Comparison of ENCODE assay signal across 23 cellular contexts in genomic region chr3:190996376-190996775, GRCh38.
DNase-seq lines count a peak whose midpoint lies in the region; ATAC-seq and TF ChIP-seq lines count a peak whose summit lies in the region.
"Had no signal": no experiment of that assay in that cellular context is flagged by ENCODE, and none has a peak within 500 bp of the region (broad histone marks: within the 10 kb centered on the region; RNA-seq: fewer than 3 reads in every experiment).

No MANE protein-coding gene starts in this region.

- H3K4me3 ChIP-seq in A673 (ENCODE audit: low read depth, low read length, poor library complexity, severe bottlenecking) (no peak overlapping the region), SJCRH30 (peak overlapping the region; percentile 32), fibroblast of villous mesenchyme (ENCODE audit: low read depth, low read length) (no peak overlapping the region), mucosa of descending colon (no peak overlapping the region)
- H3K4me3 ChIP-seq: HAP-1, right lobe of liver, tibial nerve had no signal

- POLR2A ChIA-PET in A673 (lab: Charles Lee; ENCODE audit: low non-redundant PET): no interaction called here

- CTCF ChIA-PET in A673 (lab: Charles Lee): no interaction called here

- H3K36me3 Mint-ChIP-seq in HFFc6 (ENCODE audit: low read depth): no peaks in the 10 kb centered on the region
- H3K36me3 Mint-ChIP-seq in activated naive CD8-positive, alpha-beta T cell treated with anti-CD3 and anti-CD28 coated beads, Interleukin-2, amount 50 U/mL, for 24 hours (ENCODE audit: low read depth): no peaks in the 10 kb centered on the region
- H3K36me3 Mint-ChIP-seq: activated CD4-positive, alpha-beta memory T cell treated with anti-CD3 and anti-CD28 coated beads for 36 hours had no signal

- H3K36me3 ChIP-seq in A673 (ENCODE audit: insufficient read depth, low read length, poor library complexity, severe bottlenecking) (no peaks in the 10 kb centered on the region), SJCRH30 (no peaks in the 10 kb centered on the region), mucosa of descending colon (ENCODE audit: low read depth) (no peaks in the 10 kb centered on the region)
- H3K36me3 ChIP-seq: HAP-1, right lobe of liver, tibial nerve had no signal

- DNase-seq in A673 (ENCODE audit: low spot score): no peak
- DNase-seq in HFFc6: no peak
- peak; percentile 43 to 81 for DNase-seq in SJCRH30
- peak; percentile 5 for DNase-seq in fibroblast of villous mesenchyme (ENCODE audit: low read depth)
- no peak for DNase-seq in mucosa of descending colon
- DNase-seq in activated naive CD8-positive, alpha-beta T cell treated with anti-CD3 and anti-CD28 coated beads, Interleukin-2, amount 50 U/mL, for 24 hours: no peak
- no peak for DNase-seq in DMS79 (lab: John Stamatoyannopoulos, UW)
- DNase-seq: 8988T; activated CD4-positive, alpha-beta memory T cell treated with anti-CD3 and anti-CD28 coated beads for 36 hours; activated CD4-positive, CD25-positive, alpha-beta regulatory T cell; DMS53; effector memory CD8-positive, alpha-beta T cell; NCI-H2029 treated with DMSO at 0.1 percent for 48 hours; NCI-H226; NCI-H774; right lobe of liver; Right ventricle myocardium superior; SW 1271; T1000 had no signal

- H3K4me1 Mint-ChIP-seq in HFFc6 (ENCODE audit: low read depth): peaks cover 43% of the 10 kb centered on the region
- no peaks in the 10 kb centered on the region for H3K4me1 Mint-ChIP-seq in activated naive CD8-positive, alpha-beta T cell treated with anti-CD3 and anti-CD28 coated beads, Interleukin-2, amount 50 U/mL, for 24 hours

- H3K27ac ChIP-seq in A673 (ENCODE audit: low read depth, low read length, poor library complexity, severe bottlenecking): peak overlapping the region; percentile 54
- peak overlapping the region; percentile 93 for H3K27ac ChIP-seq in SJCRH30
- H3K27ac ChIP-seq: right lobe of liver, tibial nerve had no signal

- intact Hi-C loops in A673 (cut with micrococcal nuclease; ENCODE audit: unreplicated experiment): loop anchor here (5.0 to 10.0 kb wide), 2 partner anchors 114 to 462 kb away; no protein-coding TSS in a partner anchor
- intact Hi-C loops in mucosa of descending colon (cut with DNase I, micrococcal nuclease): no loop called here

- TF ChIP-seq CTCF in A673 (conservative IDR thresholded peaks at IDR 0.05; ENCODE audit: low read depth, low read length): no peak
- TF ChIP-seq CTCF in HFFc6 (IDR thresholded peaks at IDR 0.05): no peak
- no peak for TF ChIP-seq CTCF in fibroblast of villous mesenchyme (IDR thresholded peaks at IDR 0.05; ENCODE audit: insufficient read depth, low read depth, low read length)
- TF ChIP-seq CTCF in mucosa of descending colon (IDR thresholded peaks at IDR 0.05): no peak

- peak overlapping the region; percentile 84 for H3K4me3 Mint-ChIP-seq in HFFc6
- H3K4me3 Mint-ChIP-seq in activated naive CD8-positive, alpha-beta T cell treated with anti-CD3 and anti-CD28 coated beads, Interleukin-2, amount 50 U/mL, for 24 hours: no peak overlapping the region
- H3K4me3 Mint-ChIP-seq: activated CD4-positive, alpha-beta memory T cell treated with anti-CD3 and anti-CD28 coated beads for 36 hours; effector memory CD8-positive, alpha-beta T cell; stimulated activated naive CD8-positive, alpha-beta T cell treated with anti-CD3 and anti-CD28 coated beads, Interleukin-15, Interleukin-2, amounts not matched to agents 100 ng/mL and 50 ng/mL, for 24 hours had no signal

- peak overlapping the region; percentile 69 for H3K27ac Mint-ChIP-seq in HFFc6
- no peak overlapping the region for H3K27ac Mint-ChIP-seq in activated naive CD8-positive, alpha-beta T cell treated with anti-CD3 and anti-CD28 coated beads, Interleukin-2, amount 50 U/mL, for 24 hours
- H3K27ac Mint-ChIP-seq: activated CD4-positive, alpha-beta memory T cell treated with anti-CD3 and anti-CD28 coated beads for 36 hours; effector memory CD8-positive, alpha-beta T cell; stimulated activated naive CD8-positive, alpha-beta T cell treated with anti-CD3 and anti-CD28 coated beads, Interleukin-15, Interleukin-2, amounts not matched to agents 100 ng/mL and 50 ng/mL, for 24 hours had no signal

- ATAC-seq in mucosa of descending colon (no peak), esophagus mucosa (no peak)
- ATAC-seq in activated naive CD8-positive, alpha-beta T cell treated with anti-CD3 and anti-CD28 coated beads, Interleukin-2, amount 50 U/mL, for 24 hours: no peak
- ATAC-seq: effector memory CD8-positive, alpha-beta T cell; right lobe of liver had no signal

- no peaks in the 10 kb centered on the region for H3K27me3 ChIP-seq in A673 (replicated peaks; ENCODE audit: insufficient read depth, low read depth, low read length, poor library complexity)
- H3K27me3 ChIP-seq in SJCRH30: no peaks in the 10 kb centered on the region
- H3K27me3 ChIP-seq: right lobe of liver, tibial nerve had no signal

- H3K4me1 ChIP-seq in A673 (ENCODE audit: insufficient read depth, low read length, poor library complexity, severe bottlenecking) (peaks cover 38% of the 10 kb centered on the region), SJCRH30 (peaks cover 47% of the 10 kb centered on the region), mucosa of descending colon (ENCODE audit: low read depth) (peaks cover 2% of the 10 kb centered on the region)
- H3K4me1 ChIP-seq: HAP-1, right lobe of liver, tibial nerve had no signal

- no peaks in the 10 kb centered on the region for H3K9me3 Mint-ChIP-seq in HFFc6
- peaks cover 4% of the 10 kb centered on the region for H3K9me3 Mint-ChIP-seq in activated naive CD8-positive, alpha-beta T cell treated with anti-CD3 and anti-CD28 coated beads, Interleukin-2, amount 50 U/mL, for 24 hours
- H3K9me3 Mint-ChIP-seq: stimulated activated naive CD8-positive, alpha-beta T cell treated with anti-CD3 and anti-CD28 coated beads, Interleukin-15, Interleukin-2, amounts not matched to agents 100 ng/mL and 50 ng/mL, for 24 hours had no signal

- H3K27me3 Mint-ChIP-seq in HFFc6 (ENCODE audit: insufficient read depth): no peaks in the 10 kb centered on the region
- H3K27me3 Mint-ChIP-seq in activated naive CD8-positive, alpha-beta T cell treated with anti-CD3 and anti-CD28 coated beads, Interleukin-2, amount 50 U/mL, for 24 hours: no peaks in the 10 kb centered on the region
- H3K27me3 Mint-ChIP-seq: activated CD4-positive, alpha-beta memory T cell treated with anti-CD3 and anti-CD28 coated beads for 36 hours; effector memory CD8-positive, alpha-beta T cell; stimulated activated naive CD8-positive, alpha-beta T cell treated with anti-CD3 and anti-CD28 coated beads, Interleukin-15, Interleukin-2, amounts not matched to agents 100 ng/mL and 50 ng/mL, for 24 hours had no signal

- no TSS peak for BruUV-seq in A673 (replicated peaks; lab: Mats Ljungman, UMichigan)

- H3K9me3 ChIP-seq in A673 (ENCODE audit: low read depth, low read length, poor library complexity, severe bottlenecking) (peaks cover 4% of the 10 kb centered on the region), SJCRH30 (replicated peaks) (no peaks in the 10 kb centered on the region), mucosa of descending colon (no peaks in the 10 kb centered on the region)
- H3K9me3 ChIP-seq: HAP-1, right lobe of liver, tibial nerve had no signal

Comparison
In these comparisons a context has a peak if more than half of its experiments do, and no peak if none do; other contexts are left out.
1. DNase-seq: peak in SJCRH30 (2 of 2) and fibroblast of villous mesenchyme (single experiment); none in A673 (single experiment), HFFc6 (single experiment), mucosa of descending colon (0 of 3), activated naive CD8-positive, alpha-beta T cell treated with anti-CD3 and anti-CD28 coated beads, Interleukin-2, amount 50 U/mL, for 24 hours (single experiment) and DMS79 (single experiment).